ENCODE assay signal across 8 cellular contexts in the genomic region with DNA sequence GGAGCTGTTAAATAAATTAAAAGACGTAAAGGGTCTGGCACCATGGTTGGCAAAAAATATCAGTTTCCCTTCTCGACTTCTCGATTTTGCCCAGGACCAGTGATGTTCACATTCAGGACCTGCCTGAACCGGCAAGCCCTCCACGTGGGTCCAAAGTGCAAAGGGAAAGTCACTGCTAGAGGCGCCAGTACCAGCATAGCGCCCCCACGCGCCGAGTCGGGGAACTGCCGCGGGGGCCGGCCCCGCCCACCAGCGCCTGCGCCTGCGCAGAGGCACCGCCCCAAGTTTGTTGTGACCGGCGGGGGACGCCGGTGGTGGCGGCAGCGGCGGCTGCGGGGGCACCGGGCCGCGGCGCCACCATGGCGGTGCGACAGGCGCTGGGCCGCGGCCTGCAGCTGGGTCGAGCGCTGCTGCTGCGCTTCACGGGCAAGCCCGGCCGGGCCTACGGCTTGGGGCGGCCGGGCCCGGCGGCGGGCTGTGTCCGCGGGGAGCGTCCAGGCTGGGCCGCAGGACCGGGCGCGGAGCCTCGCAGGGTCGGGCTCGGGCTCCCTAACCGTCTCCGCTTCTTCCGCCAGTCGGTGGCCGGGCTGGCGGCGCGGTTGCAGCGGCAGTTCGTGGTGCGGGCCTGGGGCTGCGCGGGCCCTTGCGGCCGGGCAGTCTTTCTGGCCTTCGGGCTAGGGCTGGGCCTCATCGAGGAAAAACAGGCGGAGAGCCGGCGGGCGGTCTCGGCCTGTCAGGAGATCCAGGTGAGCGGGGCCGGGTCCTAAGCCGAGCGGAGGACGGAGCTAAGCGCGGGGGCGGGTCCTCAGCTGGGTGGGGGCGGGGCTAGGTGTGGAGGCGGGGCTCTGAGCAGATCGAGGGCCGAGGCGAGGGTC.
DNase-seq lines count a peak whose midpoint lies in the region; ATAC-seq and TF ChIP-seq lines count a peak whose summit lies in the region.

Gene PINK1, plus strand, starts transcription at position 269 of the 875 bp plus-strand sequence. Its CDS starts 91 bp downstream, at position 360.

- peak; percentile 45 for ATAC-seq in HG02884 (IDR thresholded peaks at IDR 0.05; ENCODE audit: unreplicated experiment)
- no peak for ATAC-seq in GM21367 (IDR thresholded peaks at IDR 0.05; ENCODE audit: unreplicated experiment)

- peak; percentile 99 for TF ChIP-seq CTCF in GM10248 (IDR thresholded peaks at IDR 0.05; ENCODE audit: control extremely low read depth, extremely low read depth, low read depth, missing control alignments)

- POLR2A ChIA-PET in GM10248 (lab: Yijun Ruan, JAX), result interaction anchor here (1.0 kb wide), 1 partner anchor 12 kb away, joined by 11 read pairs; no protein-coding TSS in a partner anchor

- DNase-seq in GM10248 (ENCODE audit: extremely low spot score), result peak; percentile 90
- peak; percentile 76 for DNase-seq in NCI-H2196 (lab: John Stamatoyannopoulos, UW; ENCODE audit: unreplicated experiment)
- peak; percentile 96 for DNase-seq in activated CD4-positive, CD25-positive, alpha-beta regulatory T cell treated with anti-CD3 and anti-CD28 coated beads, Interleukin-2, amount 50 U/mL, for 72 hours
- peak; percentile 85 for DNase-seq in cerebellar cortex (ENCODE audit: low spot score)
- DNase-seq in islet precursor cell, result peak; percentile 94
- peak; percentile 75 for DNase-seq in stimulated activated CD4-positive, alpha-beta T cell treated with anti-CD3 and anti-CD28 coated beads, Interleukin-12 subunit alpha, Interleukin-12 subunit beta, amount 100 ng/mL, for 4 hours

- CTCF ChIA-PET in GM10248 (lab: Yijun Ruan, JAX), result interaction anchor here (0.5 to 5.9 kb wide), 44 partner anchors 9 to 621 kb away, joined by 3 to 70 read pairs (median 4); partner anchors contain the start of genes DDOST and KIF17
